In genomic region chr3:14698601-14699244, GRCh38 we compare ENCODE assay signal across 24 cellular contexts. TPM values are rescaled to one million over a fixed set of nuclear protein-coding genes. Genes with fewer than 3 reads are reported as not detected.
DNase-seq lines count a peak whose midpoint lies in the region; ATAC-seq and TF ChIP-seq lines count a peak whose summit lies in the region.
"Had no signal": no experiment of that assay in that cellular context is flagged by ENCODE, and none has a peak within 500 bp of the region (broad histone marks: within the 10 kb centered on the region; RNA-seq: fewer than 3 reads in every experiment).

No MANE protein-coding gene starts in this region.

- H3K79me2 ChIP-seq in OCI-LY1 (ENCODE audit: insufficient read depth, low read length) = no peaks in the 10 kb centered on the region; the same call in 1 of the 2 replicates
- H3K79me2 ChIP-seq in SK-N-SH (ENCODE audit: insufficient read depth) = no peaks in the 10 kb centered on the region

- peak overlapping the region; percentile 51; the same call in 1 of the 2 replicates for H3K9ac ChIP-seq in OCI-LY1 (ENCODE audit: low read length)
- no peak overlapping the region for H3K9ac ChIP-seq in liver (ENCODE audit: low read depth in 1 of 2, low read length in 2 of 2)
- H3K9ac ChIP-seq in SK-N-SH = no peak overlapping the region

- peaks cover 28% of the 10 kb centered on the region for H3K4me1 ChIP-seq in OCI-LY1 (ENCODE audit: insufficient read depth, low read length, severe bottlenecking)
- no peaks in the 10 kb centered on the region for H3K4me1 ChIP-seq in liver (ENCODE audit: control insufficient read depth in 4 of 4, insufficient read depth in 4 of 4, low read length in 3 of 4)
- no peaks in the 10 kb centered on the region for H3K4me1 ChIP-seq in SK-N-SH (ENCODE audit: control insufficient read depth in 1 of 2, insufficient read depth in 2 of 2, low read depth in 1 of 2, low read length in 1 of 2)
- H3K4me1 ChIP-seq: Caco-2, SJCRH30 had no signal

- H3K9me3 ChIP-seq in OCI-LY1 (ENCODE audit: low read length) (0 out of 2 replicates have a peak, but pooled peaks cover 3% of the 10 kb centered on the region), liver (ENCODE audit: control insufficient read depth in 4 of 4, low read length in 3 of 4) (no peaks in the 10 kb centered on the region), SK-N-SH (no peaks in the 10 kb centered on the region)
- H3K9me3 ChIP-seq: Caco-2, SJCRH30 had no signal

- TF ChIP-seq RAD21 in liver (IDR thresholded peaks at IDR 0.05) (no peak), SK-N-SH (IDR thresholded peaks at IDR 0.05; ENCODE audit: low read length) (no peak)

- H3K4me3 ChIP-seq in OCI-LY1 (ENCODE audit: low read depth, low read length, poor library complexity, severe bottlenecking) (no peak overlapping the region), liver (ENCODE audit: low read depth in 1 of 3, low read length in 3 of 3) (no peak overlapping the region), SK-N-SH (ENCODE audit: low read depth in 2 of 2, low read length in 1 of 2) (no peak overlapping the region)
- H3K4me3 ChIP-seq: PC-9, SJCRH30 had no signal

- H3F3A ChIP-seq in OCI-LY1 (ENCODE audit: insufficient read depth, low read length) (no peaks in the 10 kb centered on the region), SK-N-SH (replicated peaks; ENCODE audit: insufficient read depth) (no peaks in the 10 kb centered on the region)

- peaks cover 62% of the 10 kb centered on the region for H3K36me3 ChIP-seq in OCI-LY1 (ENCODE audit: insufficient read depth, low read length)
- H3K36me3 ChIP-seq in liver (ENCODE audit: control insufficient read depth in 4 of 4, insufficient read depth in 3 of 4, low read depth in 1 of 4, low read length in 3 of 4) = no peaks in the 10 kb centered on the region
- no peaks in the 10 kb centered on the region for H3K36me3 ChIP-seq in SK-N-SH (replicated peaks in 1 of 2; ENCODE audit: control insufficient read depth in 1 of 2, insufficient read depth in 2 of 2, low read length in 1 of 2)
- H3K36me3 ChIP-seq: SJCRH30 had no signal

- H3K9me2 ChIP-seq in OCI-LY1 (ENCODE audit: low read depth, low read length) (no peaks in the 10 kb centered on the region), SK-N-SH (no peaks in the 10 kb centered on the region)

- ATAC-seq in GM21786 (IDR thresholded peaks at IDR 0.05; ENCODE audit: unreplicated experiment) = peak; percentile 66
- ATAC-seq in left cardiac atrium = no peak
- ATAC-seq: T-helper 17 cell had no signal

- TF ChIP-seq CTCF in OCI-LY1 (IDR thresholded peaks at IDR 0.05; ENCODE audit: low read length) = no peak
- no peak for TF ChIP-seq CTCF in liver (IDR thresholded peaks at IDR 0.05; ENCODE audit: low read depth, low read length, missing input control)
- no peak for TF ChIP-seq CTCF in SK-N-SH (IDR thresholded peaks at IDR 0.05)

- POLR2A ChIA-PET in SK-N-SH (lab: Yijun Ruan, JAX) = no interaction called here

- 40% methylated on average over 1 of the region's 1 CpG for WGBS in liver
- WGBS in SK-N-SH (ENCODE audit: low lambda C conversion rate) = 22% methylated on average over 1 of the region's 1 CpG

- peak overlapping the region; percentile 14; the same call in 1 of the 2 replicates for H3K4me2 ChIP-seq in OCI-LY1 (ENCODE audit: low read length)
- no peak overlapping the region for H3K4me2 ChIP-seq in SK-N-SH
- H3K4me2 ChIP-seq: PC-9 had no signal

- H4K20me1 ChIP-seq in OCI-LY1 (ENCODE audit: insufficient read depth, low read length) = no peaks in the 10 kb centered on the region
- H4K20me1 ChIP-seq in SK-N-SH (ENCODE audit: insufficient read depth) = no peaks in the 10 kb centered on the region

- intact Hi-C loops in left cardiac atrium (cut with DNase I) = no loop called here

- H3K27me3 ChIP-seq in OCI-LY1 (ENCODE audit: insufficient read depth, low read length) (no peaks in the 10 kb centered on the region), liver (ENCODE audit: control insufficient read depth in 4 of 4, insufficient read depth in 4 of 4, low read length in 3 of 4) (no peaks in the 10 kb centered on the region), SK-N-SH (ENCODE audit: insufficient read depth) (no peaks in the 10 kb centered on the region)

- H2AFZ ChIP-seq in OCI-LY1 (ENCODE audit: low read length) (no peak overlapping the region), SK-N-SH (ENCODE audit: low read depth) (no peak overlapping the region)
- H2AFZ ChIP-seq: PC-9 had no signal

- no peak for TF ChIP-seq EP300 in SK-N-SH (IDR thresholded peaks at IDR 0.05; ENCODE audit: borderline replicate concordance in 1 of 2, low read depth in 1 of 2, low read length in 1 of 2)

- CTCF ChIA-PET in SK-N-SH (lab: Yijun Ruan, JAX) = no interaction called here

- peak; percentile 76 for DNase-seq in NCI-H2107 treated with DMSO at 0.1 percent for 48 hours (lab: John Stamatoyannopoulos, UW; ENCODE audit: unreplicated experiment)
- no peak for DNase-seq in NCI-H2107 (lab: John Stamatoyannopoulos, UW)
- DNase-seq in left cardiac atrium = no peak
- DNase-seq in SK-N-SH = no peak
- DNase-seq in COLO668 (lab: John Stamatoyannopoulos, UW; ENCODE audit: unreplicated experiment) = no peak
- DNase-seq: Caco-2; CD4-positive, CD25-positive, alpha-beta regulatory T cell; EL; H9; Karpas-422; NCI-H1048; NCI-H1436; NCI-H2081 treated with DMSO at 0.1 percent for 48 hours; NCI-H446; NCI-H526 treated with DMSO at 0.1 percent for 48 hours; SJCRH30; T-helper 17 cell had no signal

- H3K27ac ChIP-seq in OCI-LY1 (ENCODE audit: low read depth, low read length, poor library complexity, severe bottlenecking) (peak overlapping the region; percentile 72), liver (ENCODE audit: low read depth in 1 of 2, low read length in 2 of 2) (no peak overlapping the region), SK-N-SH (ENCODE audit: low read depth in 2 of 2, low read length in 1 of 2) (no peak overlapping the region)
- H3K27ac ChIP-seq: PC-9, SJCRH30 had no signal

TF ChIP-seq in liver, 16 proteins besides CTCF, POLR2A, EP300 and RAD21 (continues in another document):
- TF ChIP-seq GABPA (IDR thresholded peaks at IDR 0.05 in 1 of 2, conservative IDR thresholded peaks at IDR 0.05 in 1 of 2) (no peak), YY1 (IDR thresholded peaks at IDR 0.05) (no peak), FOXA2 (IDR thresholded peaks at IDR 0.05) (no peak), RXRA (IDR thresholded peaks at IDR 0.05) (peak; percentile 12 to 33), EGR1 (IDR thresholded peaks at IDR 0.05; ENCODE audit: low read depth in 2 of 2) (no peak), FOXA1 (IDR thresholded peaks at IDR 0.05) (no peak), ZBTB33 (IDR thresholded peaks at IDR 0.05) (no peak), HNF4A (conservative IDR thresholded peaks at IDR 0.05) (peak in 1 of 2 donors; percentile 15)

TF ChIP-seq in SK-N-SH, 30 proteins besides CTCF, POLR2A, EP300 and RAD21:
- TF ChIP-seq EZH2phosphoT487 (IDR thresholded peaks at IDR 0.05; ENCODE audit: borderline replicate concordance, low read depth) (no peak), MXI1 (IDR thresholded peaks at IDR 0.05; ENCODE audit: low read depth, low read length) (no peak), TAF1 (IDR thresholded peaks at IDR 0.05; ENCODE audit: borderline replicate concordance, low read depth, low read length) (no peak), POLR2AphosphoS5 (IDR thresholded peaks at IDR 0.05; ENCODE audit: low read depth, low read length) (no peak)
TF ChIP-seq in SK-N-SH: peak in this region for 0.

RNA-seq across cellular contexts. Expression of gene C3orf20, which starts 23.8 kb away (rescaled TPM):
- total RNA-seq in liver (under 1 TPM; 0.05 to 0.08 TPM), left cardiac atrium (under 1 TPM in 1 of 2 donors, not detected in 1; 0.10 TPM)
- polyA plus RNA-seq in liver (not detected), SK-N-SH (2012; rRNA removed) (not detected in 2 replicates)
- polyA plus RNA-seq in SK-N-SH (2012; cell fraction: cytosol; rRNA removed) = not detected in 2 replicates
- polyA plus RNA-seq in SK-N-SH (2012; cell fraction: nucleus; rRNA removed) = 0.01 and 0.12 TPM in 2 replicates
- total RNA-seq: A172, H9, MCF 10A, PC-9, SJCRH30 had no signal
- polyA plus RNA-seq: CD4-positive, CD25-positive, alpha-beta regulatory T cell; IgD-negative memory B cell had no signal

RNA-seq across cellular contexts. Expression of gene CCDC174, which starts 47.2 kb away (rescaled TPM):
- total RNA-seq in liver (1 to 10 TPM; 4.9 to 9.1 TPM), left cardiac atrium (10 to 100 TPM; 12.0 to 13.0 TPM)
- polyA plus RNA-seq in liver (10 to 100 TPM in 1 of 2 donors, 1 to 10 TPM in 1; 4.9 to 14.2 TPM), SK-N-SH (2012; rRNA removed) (6.6 and 8.5 TPM in 2 replicates)
- polyA plus RNA-seq in SK-N-SH (2012; cell fraction: cytosol; rRNA removed) = 7.5 and 9.3 TPM in 2 replicates
- 15.9 and 19.3 TPM in 2 replicates for polyA plus RNA-seq in SK-N-SH (2012; cell fraction: nucleus; rRNA removed)
